ENCODE assay signal across 10 cellular contexts in genomic region chr2:164913640-164914346, GRCh38. TPM values are rescaled to one million over a fixed set of nuclear protein-coding genes. Genes with fewer than 3 reads are reported as not detected.
DNase-seq lines count a peak whose midpoint lies in the region; ATAC-seq, FAIRE-seq and TF ChIP-seq lines count a peak whose summit lies in the region.
"Had no signal": no experiment of that assay in that cellular context is flagged by ENCODE, and none has a peak within 500 bp of the region (broad histone marks: within the 10 kb centered on the region; RNA-seq: fewer than 3 reads in every experiment).

No MANE protein-coding gene starts in this region.

- no peaks in the 10 kb centered on the region for H3K36me3 ChIP-seq in urinary bladder (ENCODE audit: insufficient read depth)
- H3K36me3 ChIP-seq: MG63 had no signal

- peak; percentile 96 for FAIRE-seq in islet of Langerhans (lab: Jason Lieb, UNC)

- peaks cover 39% of the 10 kb centered on the region for H3K4me1 Mint-ChIP-seq in activated B cell treated with CpG ODN at 0.5 μM for 24 hours

- intact Hi-C loops in activated B cell treated with CpG ODN at 0.5 μM for 24 hours (cut with micrococcal nuclease): loop anchor here (1.0 to 5.0 kb wide), 6 partner anchors 47 to 351 kb away; partner anchors contain the start of gene COBLL1

- H3K4me1 ChIP-seq in urinary bladder (ENCODE audit: insufficient read depth): no peaks in the 10 kb centered on the region

- peak; percentile 26 for TF ChIP-seq CTCF in activated B cell treated with CpG ODN at 0.5 μM for 24 hours (IDR thresholded peaks at IDR 0.05)

- no peak overlapping the region for H3K4me3 ChIP-seq in urinary bladder (ENCODE audit: low read depth, low read length)
- H3K4me3 ChIP-seq: MG63 had no signal

- POLR2A ChIA-PET in activated B cell treated with CpG ODN at 0.5 μM for 24 hours (lab: Charles Lee): interaction anchor here (0.6 to 2.1 kb wide), 5 partner anchors 73 to 175 kb away, joined by 3 to 20 read pairs (median 10); partner anchors contain the start of gene COBLL1

- peak overlapping the region; percentile 32 for H3K27ac ChIP-seq in urinary bladder (ENCODE audit: low read depth)

- DNase-seq in SIG-M5 treated with dmso at 0.1 percent for 504 hours (lab: John Stamatoyannopoulos, UW; ENCODE audit: unreplicated experiment): peak; percentile 33
- no peak for DNase-seq in SIG-M5 (lab: John Stamatoyannopoulos, UW)
- DNase-seq in activated B cell treated with CpG ODN at 0.5 μM for 24 hours: no peak
- DNase-seq in activated CD8-positive, alpha-beta memory T cell treated with anti-CD3 and anti-CD28 coated beads, Interleukin-2, amount 50 U/mL, for 48 hours: no peak
- DNase-seq in NCI-H2107 treated with DMSO at 0.1 percent for 48 hours (lab: John Stamatoyannopoulos, UW; ENCODE audit: unreplicated experiment): no peak
- DNase-seq in activated CD4-positive, alpha-beta T cell treated with anti-CD3 and anti-CD28 coated beads for 1 hour: no peak
- DNase-seq: MG63 had no signal

- H3K27ac Mint-ChIP-seq in activated B cell treated with CpG ODN at 0.5 μM for 24 hours: peak overlapping the region; percentile 87

- H3K27me3 Mint-ChIP-seq in activated B cell treated with CpG ODN at 0.5 μM for 24 hours: no peaks in the 10 kb centered on the region

- ATAC-seq in activated B cell treated with CpG ODN at 0.5 μM for 24 hours (ENCODE audit: low read depth): peak; percentile 67

- no peaks in the 10 kb centered on the region for H3K36me3 Mint-ChIP-seq in activated B cell treated with CpG ODN at 0.5 μM for 24 hours (ENCODE audit: low read depth)

- H3K4me3 Mint-ChIP-seq in activated B cell treated with CpG ODN at 0.5 μM for 24 hours: peak overlapping the region; percentile 28

- CTCF ChIA-PET in activated B cell treated with CpG ODN at 0.5 μM for 24 hours (lab: Charles Lee): interaction anchor here (0.6 to 4.2 kb wide), 20 partner anchors 10 to 196 kb away, joined by 3 to 81 read pairs (median 3); partner anchors contain the start of gene COBLL1

- H3K9me3 Mint-ChIP-seq in activated B cell treated with CpG ODN at 0.5 μM for 24 hours: no peaks in the 10 kb centered on the region

RNA-seq across cellular contexts. Expression of gene SLC38A11, which starts 41.5 kb away (rescaled TPM):
- 2.2 and 2.6 TPM in 2 replicates for total RNA-seq in activated B cell treated with CpG ODN at 0.5 μM for 24 hours
- total RNA-seq in urinary bladder: 0.85 TPM
- 2.4 TPM for polyA plus RNA-seq in urinary bladder
- total RNA-seq: Daoy had no signal
